15 cellular contexts compared by ENCODE assay signal in genomic region chr3:187292186-187292585, GRCh38. TPM values are rescaled to one million over a fixed set of nuclear protein-coding genes. Genes with fewer than 3 reads are reported as not detected.
DNase-seq lines count a peak whose midpoint lies in the region; ATAC-seq and TF ChIP-seq lines count a peak whose summit lies in the region.
"Had no signal": no experiment of that assay in that cellular context is flagged by ENCODE, and none has a peak within 500 bp of the region (broad histone marks: within the 10 kb centered on the region; RNA-seq: fewer than 3 reads in every experiment).

No MANE protein-coding gene starts in this region.

- H2AFZ ChIP-seq in OCI-LY3 (ENCODE audit: low read depth, low read length), result no peak overlapping the region

- H3K27me3 ChIP-seq in OCI-LY3 (ENCODE audit: low read depth, low read length), result peaks cover 16% of the 10 kb centered on the region
- H3K27me3 ChIP-seq in muscle layer of colon (ENCODE audit: control insufficient read depth in 1 of 2, insufficient read depth in 2 of 2, low read length in 2 of 2), result no peaks in the 10 kb centered on the region
- no peaks in the 10 kb centered on the region for H3K27me3 ChIP-seq in uterus
- H3K27me3 ChIP-seq: SJCRH30 had no signal

- H3K27ac ChIP-seq in OCI-LY3 (ENCODE audit: low read length) (no peak overlapping the region), muscle layer of colon (ENCODE audit: low read depth, low read length) (peak overlapping the region; percentile 71), uterus (peak overlapping the region; percentile 90 to 94)
- H3K27ac ChIP-seq: parathyroid adenoma, SJCRH30 had no signal

- TF ChIP-seq CTCF in OCI-LY3 (IDR thresholded peaks at IDR 0.05; ENCODE audit: low read depth, low read length), result no peak
- TF ChIP-seq CTCF in fibroblast of villous mesenchyme (IDR thresholded peaks at IDR 0.05; ENCODE audit: insufficient read depth, low read depth, low read length), result no peak
- TF ChIP-seq CTCF in uterus (IDR thresholded peaks at IDR 0.05), result no peak

- DNase-seq in fibroblast of villous mesenchyme (ENCODE audit: low read depth) (peak; percentile 40), uterus (peak in 1 of 2 donors; percentile 53)
- DNase-seq: activated CD8-positive, alpha-beta memory T cell treated with anti-CD3 and anti-CD28 coated beads for 24 hours; cortex of kidney; GOT3; NCI-H1092; SJCRH30 had no signal

- no peaks in the 10 kb centered on the region for H3K79me2 ChIP-seq in OCI-LY3 (ENCODE audit: low read length)
- H3K79me2 ChIP-seq: parathyroid adenoma had no signal

- no peaks in the 10 kb centered on the region for H4K20me1 ChIP-seq in OCI-LY3 (ENCODE audit: insufficient read depth, low read length)

- H3K9ac ChIP-seq in OCI-LY3 (ENCODE audit: low read length) (peak overlapping the region; percentile 2; the same call in 1 of the 2 replicates), muscle layer of colon (ENCODE audit: low read length) (peak overlapping the region; percentile 82)
- H3K9ac ChIP-seq: parathyroid adenoma had no signal

- H3K4me1 ChIP-seq in OCI-LY3 (ENCODE audit: low read length) (peaks cover 35% of the 10 kb centered on the region), muscle layer of colon (ENCODE audit: insufficient read depth, low read length) (peaks cover 49% of the 10 kb centered on the region), uterus (peaks cover 0 to 13% of the 10 kb centered on the region in 2 donors)
- H3K4me1 ChIP-seq: parathyroid adenoma, SJCRH30 had no signal

- TF ChIP-seq POLR2A in uterus (IDR thresholded peaks at IDR 0.05), result no peak

- ATAC-seq in GM18867 (IDR thresholded peaks at IDR 0.05; ENCODE audit: unreplicated experiment) (no peak), GM18870 (IDR thresholded peaks at IDR 0.05; ENCODE audit: unreplicated experiment) (no peak), HG03354 (IDR thresholded peaks at IDR 0.05; ENCODE audit: poor library complexity, severe bottlenecking, unreplicated experiment) (no peak)
- ATAC-seq: GM12878 had no signal

- intact Hi-C loops in uterus (cut with DNase I; ENCODE audit: low total_unique reads), result no loop called here

- peak overlapping the region; percentile 59 for H3K4me2 ChIP-seq in OCI-LY3 (ENCODE audit: low read length)

- H3K36me3 ChIP-seq in OCI-LY3 (replicated peaks; ENCODE audit: low read depth, low read length), result no peaks in the 10 kb centered on the region
- H3K36me3 ChIP-seq in muscle layer of colon (ENCODE audit: insufficient read depth, low read length), result no peaks in the 10 kb centered on the region
- no peaks in the 10 kb centered on the region for H3K36me3 ChIP-seq in uterus
- H3K36me3 ChIP-seq: SJCRH30 had no signal

- H3K4me3 ChIP-seq in OCI-LY3 (ENCODE audit: low read length), result peak overlapping the region; percentile 44
- H3K4me3 ChIP-seq in fibroblast of villous mesenchyme (ENCODE audit: low read depth, low read length), result peak overlapping the region; percentile 74
- peak overlapping the region; percentile 62 to 71 for H3K4me3 ChIP-seq in muscle layer of colon (ENCODE audit: low read depth in 1 of 2, low read length in 2 of 2)
- H3K4me3 ChIP-seq in uterus, result peak overlapping the region; percentile 46 to 52
- H3K4me3 ChIP-seq: GM12878, SJCRH30 had no signal

- H3K9me3 ChIP-seq in OCI-LY3 (ENCODE audit: insufficient read depth, low read length) (no peaks in the 10 kb centered on the region), muscle layer of colon (ENCODE audit: low read length) (no peaks in the 10 kb centered on the region), uterus (no peaks in the 10 kb centered on the region)
- H3K9me3 ChIP-seq: SJCRH30 had no signal

RNA-seq across cellular contexts. Expression of gene MASP1, which starts 0.6 kb away (rescaled TPM):
- 198 and 209 TPM in 2 replicates for total RNA-seq in fibroblast of villous mesenchyme
- 100 to 1,000 TPM in 1 of 4 donors, 10 to 100 TPM in 3; 25.3 to 121 (median 84.4) TPM for total RNA-seq in uterus
- total RNA-seq: activated T-helper 2 cell treated with anti-CD3 and anti-CD28 coated beads, Interferon-gamma antibody, Interleukin-2, Interleukin-4, amounts not matched to agents 10 μg/mL and 5 μg/mL and 100 μg/mL, durations not matched to agents 14 hours and 24 hours and 36 hours had no signal
